In genomic region chr1:43520100-43520828, GRCh38 we compare ENCODE assay signal across 23 cellular contexts. TPM values are rescaled to one million over a fixed set of nuclear protein-coding genes. Genes with fewer than 3 reads are reported as not detected.
DNase-seq lines count a peak whose midpoint lies in the region; TF ChIP-seq lines count a peak whose summit lies in the region.
"Had no signal": no experiment of that assay in that cellular context is flagged by ENCODE, and none has a peak within 500 bp of the region (broad histone marks: within the 10 kb centered on the region; RNA-seq: fewer than 3 reads in every experiment).

No MANE protein-coding gene starts in this region.

- peaks cover 15% of the 10 kb centered on the region for H3K4me1 Mint-ChIP-seq in brain
- H3K4me1 Mint-ChIP-seq: activated naive CD4-positive, alpha-beta T cell treated with anti-CD3 and anti-CD28 coated beads, Interleukin-2, amount 10 ng/mL, durations not matched to agents 7 days and 5 days; CD4-positive, alpha-beta memory T cell had no signal

- H3K36me3 ChIP-seq in mammary epithelial cell (ENCODE audit: insufficient read depth, low read length) (no peaks in the 10 kb centered on the region), breast epithelium (no peaks in the 10 kb centered on the region), sigmoid colon (no peaks in the 10 kb centered on the region)
- H3K36me3 ChIP-seq: tibial artery had no signal

- peak overlapping the region; percentile 11 for H2AFZ ChIP-seq in mammary epithelial cell (ENCODE audit: low read depth, low read length)

- H3K4me3 ChIP-seq in mammary epithelial cell (replicated peaks in 1 of 3; ENCODE audit: insufficient read depth in 1 of 3, low read depth in 2 of 3, low read length in 3 of 3) (no peak overlapping the region), breast epithelium (no peak overlapping the region), sigmoid colon (no peak overlapping the region)
- H3K4me3 ChIP-seq: tibial artery had no signal

- H3K27me3 Mint-ChIP-seq in brain = peaks cover 21% of the 10 kb centered on the region

- peak overlapping the region in 3 of 5 experiments; percentile 43 to 83 (median 77) for H3K27ac Mint-ChIP-seq in brain
- H3K27ac Mint-ChIP-seq: activated CD8-positive, alpha-beta T cell treated with anti-CD3 and anti-CD28 coated beads, Interleukin-2, amount 10 ng/mL, durations not matched to agents 7 days and 5 days; activated naive CD4-positive, alpha-beta T cell treated with anti-CD3 and anti-CD28 coated beads, Interleukin-2, amount 10 ng/mL, durations not matched to agents 7 days and 5 days; CD4-positive, alpha-beta memory T cell; HFFc6 had no signal

- no peaks in the 10 kb centered on the region for H3K36me3 Mint-ChIP-seq in brain
- H3K36me3 Mint-ChIP-seq: activated naive CD4-positive, alpha-beta T cell treated with anti-CD3 and anti-CD28 coated beads, Interleukin-2, amount 10 ng/mL, durations not matched to agents 7 days and 5 days; CD4-positive, alpha-beta memory T cell had no signal

- in situ Hi-C loops in mammary epithelial cell (cut with MboI; ENCODE audit: low sequenced_read_pairs in 2 of 2) = loop anchor here in 1 of 2 donors (10.0 kb wide), 1 partner anchor 145 kb away; no protein-coding TSS in a partner anchor

- H3K4me3 Mint-ChIP-seq in brain = peak overlapping the region in 1 of 5 experiments; percentile 12
- H3K4me3 Mint-ChIP-seq: activated CD8-positive, alpha-beta T cell treated with anti-CD3 and anti-CD28 coated beads, Interleukin-2, amount 10 ng/mL, durations not matched to agents 7 days and 5 days; activated naive CD4-positive, alpha-beta T cell treated with anti-CD3 and anti-CD28 coated beads, Interleukin-2, amount 10 ng/mL, durations not matched to agents 7 days and 5 days; CD4-positive, alpha-beta memory T cell; HFFc6 had no signal

- intact Hi-C loops in mammary epithelial cell (cut with micrococcal nuclease) (no loop called here), breast epithelium (cut with DNase I; ENCODE audit: low total_unique reads) (no loop called here), posterior vena cava (cut with DNase I) (loop anchor here in 1 of 2 donors (10.0 kb wide), 1 partner anchor 295 kb away; no protein-coding TSS in a partner anchor), sigmoid colon (cut with DNase I) (no loop called here)

- no peak overlapping the region for H3K4me2 ChIP-seq in mammary epithelial cell (ENCODE audit: insufficient read depth, low read depth, low read length)

- DNase-seq in mammary epithelial cell = no peak
- no peak for DNase-seq in breast epithelium (ENCODE audit: low spot score in 2 of 2)
- DNase-seq in NCI-H524 (lab: John Stamatoyannopoulos, UW) = peak; percentile 93 to 94
- DNase-seq in posterior vena cava (ENCODE audit: low spot score) = peak; percentile 17
- no peak for DNase-seq in iPS-NIHi7 (ENCODE audit: extremely low spot score)
- no peak for DNase-seq in NCI-H2029 (lab: John Stamatoyannopoulos, UW)
- no peak for DNase-seq in sigmoid colon
- DNase-seq: activated CD4-positive, alpha-beta T cell treated with anti-CD3 and anti-CD28 coated beads for 4 hours; activated CD8-positive, alpha-beta T cell treated with anti-CD3 and anti-CD28 coated beads, Interleukin-2, amount 10 ng/mL, durations not matched to agents 7 days and 5 days; activated naive CD4-positive, alpha-beta T cell treated with anti-CD3 and anti-CD28 coated beads, Interleukin-2, amount 10 ng/mL, durations not matched to agents 7 days and 5 days; AML-193; CD4-positive, alpha-beta memory T cell; DMS53; HFFc6; mesenchymal stem cell; MV-4-11; NCI-H187; SIG-M5; stimulated activated CD4-positive, alpha-beta T cell treated with anti-CD3 and anti-CD28 coated beads, Interleukin-15, amount 100 ng/mL, for 24 hours; stimulated activated CD4-positive, alpha-beta T cell treated with anti-CD3 and anti-CD28 coated beads, Interleukin-4, amount 100 ng/mL, for 4 hours; SW 1271 had no signal

- TF ChIP-seq POLR2A in breast epithelium (IDR thresholded peaks at IDR 0.05) (no peak), sigmoid colon (IDR thresholded peaks at IDR 0.05) (no peak)

- H3K79me2 ChIP-seq in mammary epithelial cell (ENCODE audit: insufficient read depth, low read length) = no peaks in the 10 kb centered on the region

- dilution Hi-C loops in mammary epithelial cell (cut with HindIII; ENCODE audit: low sequenced_read_pairs) = no loop called here

- 77% methylated on average over 3 of the region's 3 CpGs for WGBS in mammary epithelial cell (ENCODE audit: low coverage, missing lambda C conversion rate)
- WGBS in sigmoid colon, 2 donors = 69 to 76% methylated on average over 3 of the region's 3 CpGs

- no peak overlapping the region for H3K9ac ChIP-seq in mammary epithelial cell (ENCODE audit: insufficient read depth, low read length)

- no peaks in the 10 kb centered on the region for H4K20me1 ChIP-seq in mammary epithelial cell (ENCODE audit: insufficient read depth, low read length)

- H3K4me1 ChIP-seq in mammary epithelial cell (ENCODE audit: insufficient read depth, low read length) (peaks cover 14% of the 10 kb centered on the region), breast epithelium (no peaks in the 10 kb centered on the region), sigmoid colon (no peaks in the 10 kb centered on the region)
- H3K4me1 ChIP-seq: tibial artery had no signal

- TF ChIP-seq EP300 in sigmoid colon (IDR thresholded peaks at IDR 0.05) = no peak

- no peaks in the 10 kb centered on the region for H3K27me3 ChIP-seq in mammary epithelial cell (ENCODE audit: insufficient read depth, low read length)
- no peaks in the 10 kb centered on the region for H3K27me3 ChIP-seq in breast epithelium
- peaks cover 0 to 4% (median 0%) of the 10 kb centered on the region in 3 donors for H3K27me3 ChIP-seq in sigmoid colon

- TF ChIP-seq CTCF in mammary epithelial cell (conservative IDR thresholded peaks at IDR 0.05 in 1 of 2, IDR thresholded peaks at IDR 0.05 in 1 of 2; ENCODE audit: extremely low read depth in 1 of 2, insufficient read depth in 1 of 2, low read depth in 1 of 2, low read length in 2 of 2) = no peak
- TF ChIP-seq CTCF in breast epithelium (IDR thresholded peaks at IDR 0.05) = no peak
- TF ChIP-seq CTCF in brain (conservative IDR thresholded peaks at IDR 0.05) = no peak
- TF ChIP-seq CTCF in sigmoid colon (IDR thresholded peaks at IDR 0.05) = no peak

- H3K9me3 Mint-ChIP-seq in brain = peaks cover 0 to 15% (median 0%) of the 10 kb centered on the region in 5 experiments
- H3K9me3 Mint-ChIP-seq: activated naive CD4-positive, alpha-beta T cell treated with anti-CD3 and anti-CD28 coated beads, Interleukin-2, amount 10 ng/mL, durations not matched to agents 7 days and 5 days; CD4-positive, alpha-beta memory T cell; HFFc6 had no signal

- CTCF ChIA-PET in mammary epithelial cell (lab: Charles Lee; ENCODE audit: low non-redundant PET) = no interaction called here

- H3K27ac ChIP-seq in mammary epithelial cell (ENCODE audit: insufficient read depth, low read depth, low read length) (no peak overlapping the region), breast epithelium (no peak overlapping the region), sigmoid colon (no peak overlapping the region)
- H3K27ac ChIP-seq: tibial artery had no signal

- H3K9me3 ChIP-seq in mammary epithelial cell (replicated peaks; ENCODE audit: insufficient read depth, low read length) (no peaks in the 10 kb centered on the region), breast epithelium (no peaks in the 10 kb centered on the region), sigmoid colon (no peaks in the 10 kb centered on the region)
- H3K9me3 ChIP-seq: tibial artery had no signal

- BruUV-seq in mammary epithelial cell (replicated peaks; lab: Mats Ljungman, UMichigan) = no TSS peak

RNA-seq across cellular contexts. Expression of gene PTPRF, which starts 10.4 kb away (rescaled TPM):
- total RNA-seq in mammary epithelial cell (100 to 1,000 TPM; 152 to 200 TPM), breast epithelium (100 to 1,000 TPM; 109 to 149 (median 116) TPM), posterior vena cava (10 to 100 TPM; 59.0 to 68.3 TPM), sigmoid colon (10 to 100 TPM; 38.2 to 78.7 (median 42.9) TPM)
- polyA plus RNA-seq in mammary epithelial cell (131 TPM), brain (ENCODE audit: insufficient read depth, low read depth, low replicate concordance) (147 TPM), sigmoid colon (100 to 1,000 TPM in 1 of 3 donors, 10 to 100 TPM in 2; 18.6 to 125 (median 31.7) TPM)
- 442 TPM for polyA minus RNA-seq in mammary epithelial cell
- total RNA-seq: CD4-positive, alpha-beta memory T cell had no signal
- polyA plus RNA-seq: CD4-positive, alpha-beta memory T cell had no signal

Comparison
In these comparisons a context has a peak if more than half of its experiments do, and no peak if none do; other contexts are left out.
1. DNase-seq: peak in NCI-H524 (2 of 2) and posterior vena cava (single experiment); none in mammary epithelial cell (single experiment), breast epithelium (0 of 2), iPS-NIHi7 (single experiment), NCI-H2029 (single experiment) and sigmoid colon (single experiment).